ENCODE assay signal across 8 cellular contexts in the genomic region with DNA sequence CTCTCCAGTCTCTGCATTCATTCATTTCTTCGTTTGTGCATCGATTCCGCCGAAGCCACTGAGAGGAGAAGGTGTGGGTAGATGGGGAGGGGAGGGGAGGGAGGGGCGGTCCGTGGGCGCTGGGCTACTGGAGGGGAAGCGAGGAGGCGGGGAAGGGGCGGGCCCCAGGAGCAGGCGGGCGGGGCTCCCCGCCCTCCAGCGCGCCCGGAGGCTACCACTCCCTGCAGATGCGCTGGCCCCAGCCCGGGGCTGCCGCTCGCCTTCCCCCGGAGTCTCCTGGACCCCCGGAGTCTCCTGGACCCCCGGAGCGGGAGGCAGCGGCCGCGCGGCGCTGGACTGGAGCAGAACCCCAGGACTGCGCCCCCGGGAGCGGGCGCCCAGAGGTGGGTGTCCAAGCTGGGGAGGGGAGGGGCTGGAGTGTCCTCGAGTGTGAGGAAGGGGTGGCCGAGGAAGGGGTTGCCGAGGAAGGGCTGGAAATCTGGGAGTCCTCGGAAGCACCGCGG.
DNase-seq lines count a peak whose midpoint lies in the region; ATAC-seq and TF ChIP-seq lines count a peak whose summit lies in the region.

No MANE protein-coding gene starts in this region.

- CTCF ChIA-PET in activated naive CD4-positive, alpha-beta T cell treated with anti-CD3 and anti-CD28 coated beads for 36 hours (lab: Charles Lee), result interaction anchor here (0.5 to 1.0 kb wide), 3 partner anchors 145 to 1379 kb away, joined by 3 to 5 read pairs (median 5); no protein-coding TSS in a partner anchor

- peak; percentile 78 for ATAC-seq in GM21423 (IDR thresholded peaks at IDR 0.05; ENCODE audit: unreplicated experiment)
- peak; percentile 96 for ATAC-seq in Right ventricle myocardium inferior
- ATAC-seq in upper lobe of right lung, result peak; percentile 96

- peak overlapping the region; percentile 84 for H3K4me3 Mint-ChIP-seq in activated naive CD4-positive, alpha-beta T cell treated with anti-CD3 and anti-CD28 coated beads for 36 hours

- H3K4me3 ChIP-seq in HUES6 (ENCODE audit: low read depth, low read length), result peak overlapping the region; percentile 82
- H3K4me3 ChIP-seq in trophoblast cell (ENCODE audit: low read depth, low read length), result peak overlapping the region; percentile 78
- H3K4me3 ChIP-seq in upper lobe of right lung, result peak overlapping the region; percentile 70

- H3K9ac ChIP-seq in HUES6 (ENCODE audit: low read length), result peak overlapping the region; percentile 85
- peak overlapping the region; percentile 71 for H3K9ac ChIP-seq in trophoblast cell (ENCODE audit: low read length)

- peak; percentile 46 for DNase-seq in DMS 273 treated with DMSO at 0.1 percent for 48 hours (lab: John Stamatoyannopoulos, UW)
- peak; percentile 51 for DNase-seq in SK-N-DZ (ENCODE audit: low spot score)
- peak; percentile 86 for DNase-seq in activated naive CD4-positive, alpha-beta T cell treated with anti-CD3 and anti-CD28 coated beads for 36 hours
- DNase-seq in Right ventricle myocardium inferior (ENCODE audit: missing footprints), result peak; percentile 91
- DNase-seq in trophoblast cell, result peak; percentile 78 to 81
- DNase-seq in upper lobe of right lung, result peak; percentile 87

- H2BK5ac ChIP-seq in trophoblast cell (ENCODE audit: low read depth, low read length, poor library complexity), result no peak overlapping the region

- H3K4ac ChIP-seq in trophoblast cell (ENCODE audit: low read depth, low read length), result peak overlapping the region; percentile 64

- H4K91ac ChIP-seq in trophoblast cell (ENCODE audit: low read depth, low read length), result peak overlapping the region; percentile 70

- peak overlapping the region; percentile 57 for H3K18ac ChIP-seq in trophoblast cell (ENCODE audit: low read length)

- H2AFZ ChIP-seq in trophoblast cell (ENCODE audit: insufficient read depth, low read length, poor library complexity), result peak overlapping the region; percentile 52

- peak overlapping the region; percentile 19; the same call in 1 of the 2 replicates for H3K27ac ChIP-seq in HUES6 (ENCODE audit: low read depth, low read length)
- no peak overlapping the region for H3K27ac ChIP-seq in trophoblast cell (ENCODE audit: low read depth, low read length)
- H3K27ac ChIP-seq in upper lobe of right lung, result peak overlapping the region; percentile 81

- peaks cover 3% of the 10 kb centered on the region for H3K79me2 ChIP-seq in trophoblast cell (ENCODE audit: control insufficient read depth, insufficient read depth, low read length, poor library complexity)

- H3K27ac Mint-ChIP-seq in activated naive CD4-positive, alpha-beta T cell treated with anti-CD3 and anti-CD28 coated beads for 36 hours, result no peak overlapping the region

- H3K4me2 ChIP-seq in trophoblast cell (ENCODE audit: low read length), result peak overlapping the region; percentile 77

- H3K14ac ChIP-seq in trophoblast cell (ENCODE audit: low read length), result peak overlapping the region; percentile 24

- TF ChIP-seq CTCF in upper lobe of right lung (IDR thresholded peaks at IDR 0.05), result no peak

- H2BK12ac ChIP-seq in trophoblast cell (ENCODE audit: low read length), result peak overlapping the region; percentile 11

- H3K4me1 Mint-ChIP-seq in activated naive CD4-positive, alpha-beta T cell treated with anti-CD3 and anti-CD28 coated beads for 36 hours (ENCODE audit: low read depth), result peaks cover 33% of the 10 kb centered on the region

- peak overlapping the region; percentile 18 for H4K12ac ChIP-seq in trophoblast cell (ENCODE audit: low read depth, low read length)

- WGBS in trophoblast cell (ENCODE audit: extremely low coverage, insufficient coverage, insufficient read length), result no CpG with 5 or more reads among the region's 39 CpGs

- peak overlapping the region; percentile 69 for H2BK120ac ChIP-seq in trophoblast cell (ENCODE audit: insufficient read depth, low read length, poor library complexity)

- intact Hi-C loops in activated naive CD4-positive, alpha-beta T cell treated with anti-CD3 and anti-CD28 coated beads for 36 hours (cut with micrococcal nuclease), result loop anchor here (1.0 kb wide), 4 partner anchors 26 to 208 kb away; a partner anchor contains a TSS
- intact Hi-C loops in Right ventricle myocardium inferior (cut with DNase I), result loop anchor here (2.0 to 5.0 kb wide), 2 partner anchors 81 to 142 kb away; no protein-coding TSS in a partner anchor
- intact Hi-C loops in upper lobe of right lung (cut with DNase I), result no loop called here

- H3K23ac ChIP-seq in trophoblast cell (ENCODE audit: low read length), result no peak overlapping the region

- H3K36me3 ChIP-seq in HUES6 (ENCODE audit: control insufficient read depth, insufficient read depth, low read length) (no peaks in the 10 kb centered on the region), trophoblast cell (ENCODE audit: control insufficient read depth in 1 of 2, insufficient read depth in 2 of 2, low read length in 2 of 2) (no peaks in the 10 kb centered on the region), upper lobe of right lung (no peaks in the 10 kb centered on the region)

- peak overlapping the region; percentile 15 for H2AK5ac ChIP-seq in trophoblast cell (ENCODE audit: low read length)

- H3K36me3 Mint-ChIP-seq in activated naive CD4-positive, alpha-beta T cell treated with anti-CD3 and anti-CD28 coated beads for 36 hours (ENCODE audit: low read depth), result peaks cover 11% of the 10 kb centered on the region

- H3K27me3 Mint-ChIP-seq in activated naive CD4-positive, alpha-beta T cell treated with anti-CD3 and anti-CD28 coated beads for 36 hours (ENCODE audit: low read depth), result peaks cover 12% of the 10 kb centered on the region

- H3K79me1 ChIP-seq in trophoblast cell (ENCODE audit: low read length), result peaks cover 8% of the 10 kb centered on the region

- peak overlapping the region; percentile 74 for H4K8ac ChIP-seq in trophoblast cell (ENCODE audit: low read depth, low read length)

- H3K4me1 ChIP-seq in HUES6 (ENCODE audit: control insufficient read depth, insufficient read depth, low read length), result peaks cover 17% of the 10 kb centered on the region
- peaks cover 11 to 14% of the 10 kb centered on the region in 2 experiments for H3K4me1 ChIP-seq in trophoblast cell (ENCODE audit: control insufficient read depth in 1 of 2, insufficient read depth in 2 of 2, low read length in 2 of 2)
- H3K4me1 ChIP-seq in upper lobe of right lung, result peaks cover 15% of the 10 kb centered on the region

- H3K9me3 Mint-ChIP-seq in activated naive CD4-positive, alpha-beta T cell treated with anti-CD3 and anti-CD28 coated beads for 36 hours, result peaks cover 2% of the 10 kb centered on the region

- peaks cover 17% of the 10 kb centered on the region for H3K27me3 ChIP-seq in HUES6 (ENCODE audit: control insufficient read depth, insufficient read depth, low read length)
- H3K27me3 ChIP-seq in trophoblast cell (ENCODE audit: insufficient read depth, low read length), result peaks cover 3% of the 10 kb centered on the region
- H3K27me3 ChIP-seq in upper lobe of right lung, result peaks cover 9% of the 10 kb centered on the region

- no peaks in the 10 kb centered on the region for H3K9me3 ChIP-seq in HUES6 (ENCODE audit: control insufficient read depth, insufficient read depth, low read depth, low read length)
- H3K9me3 ChIP-seq in trophoblast cell (ENCODE audit: insufficient read depth, low read depth, low read length), result peaks cover 1% of the 10 kb centered on the region
- no peaks in the 10 kb centered on the region for H3K9me3 ChIP-seq in upper lobe of right lung
